ENCODE assay signal across 8 cellular contexts in genomic region chr3:27483117-27484001, GRCh38. TPM values are rescaled to one million over a fixed set of nuclear protein-coding genes. Genes with fewer than 3 reads are reported as not detected.
DNase-seq lines count a peak whose midpoint lies in the region; TF ChIP-seq lines count a peak whose summit lies in the region.

No MANE protein-coding gene starts in this region.

- no peaks in the 10 kb centered on the region for H3K27me3 Mint-ChIP-seq in HFFc6 (ENCODE audit: insufficient read depth)

- TF ChIP-seq POLR2A in lower leg skin (IDR thresholded peaks at IDR 0.05): no peak

- peak overlapping the region; percentile 93 for H3K4me3 ChIP-seq in lower leg skin (ENCODE audit: low read depth, poor library complexity, severe bottlenecking)

- 0 to 1% methylated on average over 32 to 47 of the region's 74 CpGs for WGBS in lower leg skin, 2 donors

- DNase-seq in NCI-H748 (lab: John Stamatoyannopoulos, UW; ENCODE audit: unreplicated experiment) (peak; percentile 63), NCI-H748 treated with DMSO at 0.1 percent for 48 hours (lab: John Stamatoyannopoulos, UW) (no peak), HFFc6 (peak; percentile 66), MV-4-11 (lab: John Stamatoyannopoulos, UW) (peak; percentile 57), dedifferentiated amniotic fluid mesenchymal stem cell (ENCODE audit: extremely low spot score) (peak; percentile 35), lower leg skin (ENCODE audit: low spot score in 2 of 2) (peak; percentile 71 to 91)
- DNase-seq in activated CD4-positive, alpha-beta T cell treated with anti-CD3 and anti-CD28 coated beads for 1 hour: peak; percentile 12
- DNase-seq in stimulated activated CD4-positive, alpha-beta T cell treated with anti-CD3 and anti-CD28 coated beads, Interleukin-4, amount 100 ng/mL, for 4 hours: peak; percentile 15 to 25

- TF ChIP-seq CTCF in HFFc6 (IDR thresholded peaks at IDR 0.05) (no peak), lower leg skin (IDR thresholded peaks at IDR 0.05) (no peak)

- intact Hi-C loops in lower leg skin (cut with DNase I; ENCODE audit: low total_unique reads): no loop called here

- peak overlapping the region; percentile 86 for H3K27ac Mint-ChIP-seq in HFFc6

- H3K4me3 Mint-ChIP-seq in HFFc6: peak overlapping the region; percentile 92

- peaks cover 28% of the 10 kb centered on the region for H3K4me1 Mint-ChIP-seq in HFFc6 (ENCODE audit: low read depth)

- peaks cover 39% of the 10 kb centered on the region for H3K36me3 Mint-ChIP-seq in HFFc6 (ENCODE audit: low read depth)

- H3K9me3 Mint-ChIP-seq in HFFc6: no peaks in the 10 kb centered on the region

RNA-seq across cellular contexts. Expression of gene SLC4A7, which starts 0.8 kb away (rescaled TPM):
- total RNA-seq in HFFc6 (2021; fragmentation: NEBNext Ultra II Directional; extraction: Animal tissue kit (Norgen Biotek cat#: 25700)): 10 to 100 TPM; 42.6 to 58.8 (median 51.7) TPM
- total RNA-seq in lower leg skin: 10 to 100 TPM in 2 of 4 donors, 1 to 10 TPM in 2; 3.8 to 11.4 (median 9.9) TPM
